Comparison of ENCODE assay signal across 16 cellular contexts in genomic region chr2:127187081-127187775, GRCh38. TPM values are rescaled to one million over a fixed set of nuclear protein-coding genes. Genes with fewer than 3 reads are reported as not detected.
"Had no signal": no experiment of that assay in that cellular context is flagged by ENCODE, and none has a peak within 500 bp of the region (broad histone marks: within the 10 kb centered on the region; RNA-seq: fewer than 3 reads in every experiment).

No MANE protein-coding gene starts in this region.

- H3K4me3 Mint-ChIP-seq: nephron progenitor cell; stimulated activated naive B cell treated with anti-CD40 and anti-IgM and Interleukin-4, amounts not matched to agents 10 μg/mL and 1 μg/mL and 100 μg/mL, for 72 hours; T-helper 17 cell had no signal

- DNase-seq: activated CD4-positive, alpha-beta T cell treated with anti-CD3 and anti-CD28 coated beads for 4 hours; activated gamma-delta T cell; activated T-cell treated with anti-CD3 and anti-CD28 coated beads, Interleukin-2, amount 50 U/mL, for 1 hour; caudate nucleus; foreskin fibroblast; glutamatergic neuron; kidney glomerular epithelial cell; nephron progenitor cell; occipital lobe; stimulated activated naive B cell treated with anti-CD40 and anti-IgM and Interleukin-4, amounts not matched to agents 10 μg/mL and 1 μg/mL and 100 μg/mL, for 72 hours; T-helper 17 cell; tibial artery had no signal

- H3K4me1 ChIP-seq: tibial artery, vagina had no signal

- H3K9me3 Mint-ChIP-seq: activated naive CD4-positive, alpha-beta T cell treated with anti-CD3 and anti-CD28 coated beads, Interleukin-2, amount 50 U/mL, for 72 hours had no signal

- H3K27ac Mint-ChIP-seq: activated naive CD4-positive, alpha-beta T cell treated with anti-CD3 and anti-CD28 coated beads, Interleukin-2, amount 50 U/mL, for 72 hours; nephron progenitor cell; stimulated activated naive B cell treated with anti-CD40 and anti-IgM and Interleukin-4, amounts not matched to agents 10 μg/mL and 1 μg/mL and 100 μg/mL, for 72 hours; T-helper 17 cell had no signal

- H3K27me3 ChIP-seq: tibial artery, vagina had no signal

- ATAC-seq: activated naive CD4-positive, alpha-beta T cell treated with anti-CD3 and anti-CD28 coated beads, Interleukin-2, amount 50 U/mL, for 72 hours; stimulated activated naive B cell treated with anti-CD40 and anti-IgM and Interleukin-4, amounts not matched to agents 10 μg/mL and 1 μg/mL and 100 μg/mL, for 72 hours; T-helper 17 cell had no signal

- H3K27ac ChIP-seq: tibial artery, vagina had no signal

- H3K9me3 ChIP-seq: tibial artery, vagina had no signal

- H3K4me3 ChIP-seq: tibial artery, vagina had no signal

- H3K36me3 Mint-ChIP-seq: activated naive CD4-positive, alpha-beta T cell treated with anti-CD3 and anti-CD28 coated beads, Interleukin-2, amount 50 U/mL, for 72 hours; stimulated activated naive B cell treated with anti-CD40 and anti-IgM and Interleukin-4, amounts not matched to agents 10 μg/mL and 1 μg/mL and 100 μg/mL, for 72 hours had no signal

- H3K36me3 ChIP-seq: tibial artery, vagina had no signal

RNA-seq across cellular contexts. Expression of gene CYP27C1, which starts 32.9 kb away (rescaled TPM):
- total RNA-seq: activated naive CD4-positive, alpha-beta T cell treated with anti-CD3 and anti-CD28 coated beads, Interleukin-2, amount 50 U/mL, for 72 hours; endothelial cell of umbilical vein; pulmonary artery endothelial cell; T-helper 17 cell had no signal
- polyA plus RNA-seq: endothelial cell of umbilical vein had no signal
